ENCODE assay signal across 15 cellular contexts in the genomic region with DNA sequence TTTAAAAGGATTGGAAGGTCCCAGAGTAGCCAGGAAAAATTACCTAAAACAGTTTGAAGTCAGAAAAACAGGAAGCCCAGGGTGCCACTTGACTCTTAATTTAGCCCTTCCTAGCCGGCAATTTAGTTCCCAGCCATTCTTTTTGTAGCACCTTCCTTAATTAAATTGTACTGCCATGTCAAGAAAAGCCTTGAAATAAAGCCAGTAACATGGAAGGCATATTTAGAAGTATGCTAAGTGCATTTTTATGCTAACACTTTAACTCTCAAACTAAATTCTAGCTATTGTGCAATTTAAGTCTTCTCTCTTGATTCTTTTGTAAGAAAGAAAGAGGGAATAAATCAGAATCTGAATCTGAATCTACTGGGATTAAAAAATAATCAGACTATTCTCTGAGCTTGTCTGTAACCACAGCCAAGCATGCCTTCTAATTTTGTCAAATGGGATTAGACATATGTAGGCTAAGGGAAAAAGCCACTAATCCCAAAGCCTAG.
"Had no signal": no experiment of that assay in that cellular context is flagged by ENCODE, and none has a peak within 500 bp of the region (broad histone marks: within the 10 kb centered on the region; RNA-seq: fewer than 3 reads in every experiment).

No MANE protein-coding gene starts in this region.

- H3K36me3 ChIP-seq: breast epithelium, ovary, thoracic aorta, uterus had no signal

- ATAC-seq: activated CD8-positive, alpha-beta memory T cell treated with anti-CD3 and anti-CD28 coated beads, Interleukin-2, amount 10 ng/mL, durations not matched to agents 7 days and 5 days; esophagus mucosa had no signal

- H3K4me1 ChIP-seq: breast epithelium, uterus had no signal

- DNase-seq: activated CD4-positive, alpha-beta T cell treated with anti-CD3 and anti-CD28 coated beads for 1 hour; activated CD4-positive, alpha-beta T cell treated with anti-CD3 and anti-CD28 coated beads, Interleukin-2, amount 50 U/mL, for 48 hours; activated CD8-positive, alpha-beta memory T cell treated with anti-CD3 and anti-CD28 coated beads, Interleukin-2, amount 10 ng/mL, durations not matched to agents 7 days and 5 days; activated effector memory CD4-positive, alpha-beta T cell treated with anti-CD3 and anti-CD28 coated beads, Interleukin-2, amount 50 U/mL, for 16 hours; activated T-cell treated with anti-CD3 and anti-CD28 coated beads, Interleukin-2, amount 50 U/mL, for 24 hours; mesenchymal stem cell; ovary; stimulated activated CD4-positive, alpha-beta T cell treated with anti-CD3 and anti-CD28 coated beads, Interleukin-12 subunit alpha, Interleukin-12 subunit beta, amount 100 ng/mL, for 4 hours; stimulated activated naive CD4-positive, alpha-beta T cell; uterus had no signal

- H3K4me1 Mint-ChIP-seq: activated CD8-positive, alpha-beta memory T cell treated with anti-CD3 and anti-CD28 coated beads, Interleukin-2, amount 10 ng/mL, durations not matched to agents 7 days and 5 days had no signal

- H3K4me3 Mint-ChIP-seq: activated CD8-positive, alpha-beta memory T cell treated with anti-CD3 and anti-CD28 coated beads, Interleukin-2, amount 10 ng/mL, durations not matched to agents 7 days and 5 days; activated naive CD8-positive, alpha-beta T cell; activated T-cell treated with anti-CD3 and anti-CD28 coated beads, Interleukin-2, amount 50 U/mL, for 24 hours; T-helper 2 cell treated with Interferon-gamma antibody and Interleukin-4, amounts not matched to agents 5 μg/mL and 100 μg/mL, for 36 hours had no signal

- H3K27ac Mint-ChIP-seq: activated CD8-positive, alpha-beta memory T cell treated with anti-CD3 and anti-CD28 coated beads, Interleukin-2, amount 10 ng/mL, durations not matched to agents 7 days and 5 days; activated naive CD8-positive, alpha-beta T cell; activated T-cell treated with anti-CD3 and anti-CD28 coated beads, Interleukin-2, amount 50 U/mL, for 24 hours; T-helper 2 cell treated with Interferon-gamma antibody and Interleukin-4, amounts not matched to agents 5 μg/mL and 100 μg/mL, for 36 hours had no signal

- H3K9me3 ChIP-seq: breast epithelium, ovary, thoracic aorta, uterus had no signal

- H3K9me3 Mint-ChIP-seq: activated T-cell treated with anti-CD3 and anti-CD28 coated beads, Interleukin-2, amount 50 U/mL, for 24 hours; T-helper 2 cell treated with Interferon-gamma antibody and Interleukin-4, amounts not matched to agents 5 μg/mL and 100 μg/mL, for 36 hours had no signal

- H3K27me3 ChIP-seq: breast epithelium, ovary, uterus had no signal

- H3K27ac ChIP-seq: breast epithelium, ovary, thoracic aorta, uterus had no signal

- H3K4me3 ChIP-seq: breast epithelium, ovary, thoracic aorta, uterus had no signal

- H3K36me3 Mint-ChIP-seq: activated CD8-positive, alpha-beta memory T cell treated with anti-CD3 and anti-CD28 coated beads, Interleukin-2, amount 10 ng/mL, durations not matched to agents 7 days and 5 days; activated naive CD8-positive, alpha-beta T cell had no signal
